21 cellular contexts compared by ENCODE assay signal in the genomic region with DNA sequence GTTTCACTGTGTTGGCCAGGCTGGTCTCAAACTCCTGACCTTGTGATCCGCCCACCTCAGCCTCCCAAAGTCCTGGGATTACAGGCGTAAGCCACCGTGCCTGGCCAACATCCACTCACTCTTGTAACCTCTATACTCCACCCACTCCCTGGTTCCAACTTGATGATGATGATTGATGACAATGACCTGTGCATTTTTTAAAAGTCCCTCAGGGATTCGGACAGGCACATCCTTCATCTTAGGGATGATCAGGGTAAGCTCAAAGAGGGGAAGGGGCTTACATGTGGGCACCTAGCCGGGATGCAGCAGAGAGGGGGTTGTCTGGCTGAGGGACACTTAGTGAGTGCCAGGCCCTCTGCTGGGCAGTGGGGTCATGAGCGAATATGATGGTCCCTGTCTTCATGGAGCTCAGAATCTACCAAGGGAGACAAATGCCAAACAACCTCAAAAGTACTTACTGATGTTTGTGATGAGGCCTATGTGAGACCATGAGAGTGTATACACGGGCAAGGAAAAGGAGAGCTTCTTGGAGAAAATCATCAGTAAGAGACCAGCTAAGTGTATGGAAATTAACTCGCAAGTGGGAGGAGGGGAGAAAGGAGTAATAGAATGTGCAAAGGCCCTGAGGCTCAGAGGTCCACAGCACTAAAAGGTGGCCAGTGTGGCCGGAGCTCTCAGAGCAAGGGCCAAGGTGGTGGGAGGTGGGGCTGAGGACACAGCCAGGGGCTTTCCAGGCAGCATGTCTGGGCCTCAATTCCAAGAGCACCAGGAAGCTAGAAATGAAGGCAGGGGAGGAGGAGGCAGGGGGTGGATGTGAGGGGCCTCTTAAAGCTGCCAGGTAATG. TPM values are rescaled to one million over a fixed set of nuclear protein-coding genes. Genes with fewer than 3 reads are reported as not detected.
A peak's percentile ranks its signal among the peaks of the same experiment; 100 is the strongest.
DNase-seq lines count a peak whose midpoint lies in the region; ATAC-seq and TF ChIP-seq lines count a peak whose summit lies in the region.
"Had no signal": no experiment of that assay in that cellular context is flagged by ENCODE, and none has a peak within 500 bp of the region (broad histone marks: within the 10 kb centered on the region; RNA-seq: fewer than 3 reads in every experiment).

No MANE protein-coding gene starts in this region.

- no peaks in the 10 kb centered on the region for H3K27me3 ChIP-seq in HCT116 (ENCODE audit: insufficient read depth, low read length)

- DNase-seq in HCT116 (ENCODE audit: low read depth, low spot score) (no peak), cardiac fibroblast (ENCODE audit: low read depth in 2 of 2) (no peak), osteocyte (ENCODE audit: extremely low spot score, unreplicated experiment) (no peak), ureter (ENCODE audit: low spot score) (no peak)
- DNase-seq: activated CD4-positive, alpha-beta T cell treated with anti-CD3 and anti-CD28 coated beads, Interleukin-2, amount 50 U/mL, for 4 hours; CD4-positive, alpha-beta memory T cell; DMS79 treated with DMSO at 0.1 percent for 48 hours; effector CD8-positive, alpha-beta T cell; mesenchymal stem cell; NCI-H1092; NCI-H526 treated with DMSO at 0.1 percent for 48 hours; PC-9; stimulated activated naive B cell treated with anti-CD40 and anti-IgM and Interleukin-4, amounts not matched to agents 10 μg/mL and 1 μg/mL and 100 μg/mL, for 72 hours; SW 1271 had no signal

- POLR2A ChIA-PET in HCT116 (lab: Charles Lee): no interaction called here

- H3K4me3 ChIP-seq in HCT116 (replicated peaks in 1 of 2; ENCODE audit: low read depth in 1 of 2, low read length in 2 of 2) (no peak overlapping the region), cardiac fibroblast (replicated peaks in 1 of 2; ENCODE audit: low read depth in 2 of 2, low read length in 2 of 2) (no peak overlapping the region)
- H3K4me3 ChIP-seq: breast epithelium, PC-9, thyroid gland had no signal

- H3K36me3 ChIP-seq in HCT116 (ENCODE audit: control insufficient read depth in 1 of 2, insufficient read depth in 2 of 2, low read length in 2 of 2): no peaks in the 10 kb centered on the region
- H3K36me3 ChIP-seq: breast epithelium, thyroid gland had no signal

- H3K4me3 Mint-ChIP-seq in osteocyte (ENCODE audit: unreplicated experiment): no peak overlapping the region
- H3K4me3 Mint-ChIP-seq: natural killer cell treated with Interleukin-12 subunit alpha and Interleukin-12 subunit beta and Interleukin-15 and Interleukin-18, amount 100 ng/mL, for 72 hours; stimulated activated naive B cell treated with anti-CD40 and anti-IgM and Interleukin-4, amounts not matched to agents 10 μg/mL and 1 μg/mL and 100 μg/mL, for 72 hours had no signal

- TF ChIP-seq CTCF in C4-2B (conservative IDR thresholded peaks at IDR 0.05): no peak; the same call in 1 of the 2 replicates
- peak; percentile 7 to 48 (median 46); a peak in 4 of 6 replicates for TF ChIP-seq CTCF in HCT116 (IDR thresholded peaks at IDR 0.05 in 2 of 3, conservative IDR thresholded peaks at IDR 0.05 in 1 of 3; ENCODE audit: borderline replicate concordance in 1 of 3, insufficient read depth in 1 of 3, low read depth in 2 of 3, low read length in 2 of 3)
- peak; percentile 9 for TF ChIP-seq CTCF in cardiac fibroblast (IDR thresholded peaks at IDR 0.05; ENCODE audit: low read depth, low read length)
- TF ChIP-seq CTCF in osteocyte (IDR thresholded peaks at IDR 0.05): peak; percentile 10

- no peaks in the 10 kb centered on the region for H3K9me3 Mint-ChIP-seq in osteocyte (ENCODE audit: unreplicated experiment)
- H3K9me3 Mint-ChIP-seq: natural killer cell treated with Interleukin-12 subunit alpha and Interleukin-12 subunit beta and Interleukin-15 and Interleukin-18, amount 100 ng/mL, for 72 hours had no signal

- RAD21 ChIA-PET in HCT116 (lab: Charles Lee; ENCODE audit: low non-redundant PET in 1 of 2, low total read pairs in 2 of 2, uncharacterized antibody in 2 of 2, unreplicated experiment in 2 of 2): interaction anchor here in 1 of 2 experiments (0.6 kb wide), 1 partner anchor 271 kb away, joined by 3 read pairs; no protein-coding TSS in a partner anchor

- no peak overlapping the region for H3K27ac Mint-ChIP-seq in osteocyte (ENCODE audit: unreplicated experiment)
- H3K27ac Mint-ChIP-seq: CD4-positive, alpha-beta memory T cell; natural killer cell treated with Interleukin-12 subunit alpha and Interleukin-12 subunit beta and Interleukin-15 and Interleukin-18, amount 100 ng/mL, for 72 hours; stimulated activated naive B cell treated with anti-CD40 and anti-IgM and Interleukin-4, amounts not matched to agents 10 μg/mL and 1 μg/mL and 100 μg/mL, for 72 hours had no signal

- peaks cover 65% of the 10 kb centered on the region for H3K27me3 Mint-ChIP-seq in osteocyte (ENCODE audit: unreplicated experiment)

- no peaks in the 10 kb centered on the region for H3K9me3 ChIP-seq in HCT116 (ENCODE audit: control insufficient read depth in 1 of 2, insufficient read depth in 1 of 2, low read depth in 1 of 2, low read length in 2 of 2)
- H3K9me3 ChIP-seq: breast epithelium, thyroid gland had no signal

- no peaks in the 10 kb centered on the region for H3K79me2 ChIP-seq in HCT116 (ENCODE audit: insufficient read depth, low read length)

- ATAC-seq in HCT116 (no peak), HG03432 (IDR thresholded peaks at IDR 0.05; ENCODE audit: unreplicated experiment) (no peak), GM21367 (IDR thresholded peaks at IDR 0.05; ENCODE audit: unreplicated experiment) (no peak), GM19324 (IDR thresholded peaks at IDR 0.05; ENCODE audit: low FRiP score, unreplicated experiment) (no peak)
- ATAC-seq: stimulated activated naive B cell treated with anti-CD40 and anti-IgM and Interleukin-4, amounts not matched to agents 10 μg/mL and 1 μg/mL and 100 μg/mL, for 72 hours had no signal

- peaks cover 3 to 16% of the 10 kb centered on the region in 2 experiments; a peak in 2 of 4 replicates for H3K4me1 ChIP-seq in HCT116 (ENCODE audit: control insufficient read depth in 1 of 2, insufficient read depth in 2 of 2, low read length in 2 of 2)

- no peak for TF ChIP-seq POLR2A in HCT116 (IDR thresholded peaks at IDR 0.05; ENCODE audit: borderline replicate concordance, extremely low read depth, insufficient read depth, insufficient read length)

- H3K27ac ChIP-seq in C4-2B (peak overlapping the region; percentile 70), HCT116 (ENCODE audit: low read depth, low read length) (no peak overlapping the region)
- H3K27ac ChIP-seq: breast epithelium, PC-9, thyroid gland had no signal

- H3K4me2 ChIP-seq in HCT116 (ENCODE audit: low read length): no peak overlapping the region
- H3K4me2 ChIP-seq: PC-9 had no signal

- H4K20me1 ChIP-seq in HCT116 (ENCODE audit: insufficient read depth): no peaks in the 10 kb centered on the region

- no peaks in the 10 kb centered on the region for H3K9me2 ChIP-seq in HCT116 (ENCODE audit: insufficient read depth)

- peak; percentile 37; the same call in 1 of the 2 replicates for TF ChIP-seq RAD21 in HCT116 (IDR thresholded peaks at IDR 0.05; ENCODE audit: low read depth)

- BruUV-seq in HCT116 (replicated peaks; lab: Mats Ljungman, UMichigan): no TSS peak

- H2AFZ ChIP-seq in HCT116 (ENCODE audit: low read depth, low read length, poor library complexity, severe bottlenecking): no peak overlapping the region
- H2AFZ ChIP-seq: PC-9 had no signal

- intact Hi-C loops in HCT116 (cut with micrococcal nuclease): no loop called here

- no peaks in the 10 kb centered on the region for H3K36me3 Mint-ChIP-seq in osteocyte (ENCODE audit: unreplicated experiment)
- H3K36me3 Mint-ChIP-seq: CD4-positive, alpha-beta memory T cell; natural killer cell treated with Interleukin-12 subunit alpha and Interleukin-12 subunit beta and Interleukin-15 and Interleukin-18, amount 100 ng/mL, for 72 hours; stimulated activated naive B cell treated with anti-CD40 and anti-IgM and Interleukin-4, amounts not matched to agents 10 μg/mL and 1 μg/mL and 100 μg/mL, for 72 hours had no signal

- H3K9ac ChIP-seq in HCT116 (ENCODE audit: low read length): no peak overlapping the region

- H3K4me1 Mint-ChIP-seq in osteocyte (ENCODE audit: unreplicated experiment): peaks cover 12% of the 10 kb centered on the region

- CTCF ChIA-PET in HCT116 (lab: Charles Lee): interaction anchor here (1.0 to 4.5 kb wide), 5 partner anchors 12 to 496 kb away, joined by 3 to 44 read pairs (median 5); no protein-coding TSS in a partner anchor

TF ChIP-seq in HCT116, 20 proteins besides CTCF, POLR2A, EP300 and RAD21:
- TF ChIP-seq CEBPB (IDR thresholded peaks at IDR 0.05; ENCODE audit: low read depth) (no peak), EZH2 (IDR thresholded peaks at IDR 0.05) (no peak)

RNA-seq across cellular contexts. Expression of a gene that starts 27.4 kb away (rescaled TPM):
- total RNA-seq in HCT116 (2021; ENCODE audit: unreplicated experiment) (10.2 TPM), osteocyte (not detected in 2 replicates), ureter (not detected)
- 7.7 and 9.7 TPM in 2 replicates for polyA plus RNA-seq in HCT116 (2012)
- total RNA-seq: breast epithelium; CD4-positive, alpha-beta memory T cell; natural killer cell treated with Interleukin-12 subunit alpha and Interleukin-12 subunit beta and Interleukin-15 and Interleukin-18, amount 100 ng/mL, for 72 hours; thyroid gland had no signal
- polyA plus RNA-seq: CD4-positive, alpha-beta memory T cell had no signal

Comparison
In these comparisons a context has a peak if more than half of its experiments do, and no peak if none do; other contexts are left out.
1. RNA of a gene that starts 27.4 kb away (total RNA-seq): 10.2 TPM in HCT116 (single experiment); not detected in osteocyte and not detected in ureter (single experiment); every median in the first group is over 10 times any median in the second.